ENCODE assay signal across 8 cellular contexts in the genomic region with DNA sequence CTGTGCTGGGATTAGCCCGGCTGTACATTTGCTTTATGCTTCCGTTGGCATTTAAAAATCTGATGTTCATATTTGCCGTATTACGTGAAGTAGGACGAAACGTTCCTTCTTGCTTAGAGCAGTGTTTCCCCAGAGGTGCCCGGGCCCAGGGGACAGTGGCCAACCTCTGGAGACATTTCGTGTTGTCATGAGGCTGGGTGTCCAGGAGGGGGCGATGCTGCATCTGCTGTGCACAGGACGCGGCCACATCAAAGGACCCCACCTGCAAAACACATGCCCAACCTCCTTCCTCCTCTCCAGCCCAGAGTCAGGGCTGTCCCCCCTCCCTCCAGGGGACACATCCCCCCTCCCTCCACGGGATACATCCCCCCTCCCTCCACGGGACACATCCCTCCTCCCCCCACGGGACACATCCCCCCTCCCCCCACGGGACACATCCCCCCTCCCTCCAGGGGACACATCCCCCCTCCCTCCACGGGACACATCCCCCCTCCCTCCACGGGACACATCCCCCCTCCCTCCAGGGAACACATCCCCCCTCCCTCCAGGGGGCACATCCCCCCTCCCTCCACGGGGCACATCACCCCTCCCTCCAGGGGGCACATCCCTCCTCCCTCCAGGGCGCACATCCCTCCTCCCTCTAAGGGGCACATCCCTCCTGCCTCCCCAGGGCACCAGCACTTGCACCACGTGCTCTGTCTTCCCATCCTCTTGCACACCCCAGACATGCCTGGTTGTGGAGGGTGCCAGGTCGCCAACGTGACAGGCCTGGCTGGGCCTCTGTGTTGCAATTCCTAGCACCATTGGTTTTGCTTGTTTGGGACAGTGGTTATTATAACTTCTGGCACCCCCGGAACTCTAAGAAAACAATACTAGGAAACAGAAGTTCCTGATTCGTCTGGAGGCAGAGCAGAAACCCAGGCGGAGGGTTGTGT. TPM values are rescaled to one million over a fixed set of nuclear protein-coding genes. Genes with fewer than 3 reads are reported as not detected.
DNase-seq lines count a peak whose midpoint lies in the region; ATAC-seq and TF ChIP-seq lines count a peak whose summit lies in the region.

No MANE protein-coding gene starts in this region.

- H3K9me3 ChIP-seq in ascending aorta (no peaks in the 10 kb centered on the region), skeletal muscle tissue (ENCODE audit: control insufficient read depth in 3 of 3, low read length in 3 of 3) (no peaks in the 10 kb centered on the region)

- ATAC-seq in GM19372 (IDR thresholded peaks at IDR 0.05; ENCODE audit: low read depth, unreplicated experiment): peak; percentile 46

- H3K4me3 ChIP-seq in AG10803 (ENCODE audit: low read length): no peak overlapping the region
- peak overlapping the region in 1 of 2 donors; percentile 13 for H3K4me3 ChIP-seq in ascending aorta
- H3K4me3 ChIP-seq in skeletal muscle tissue (ENCODE audit: low read length in 3 of 3): peak overlapping the region in 1 of 3 donors; percentile 29

- H3K27me3 ChIP-seq in ascending aorta (no peaks in the 10 kb centered on the region), skeletal muscle tissue (ENCODE audit: control insufficient read depth in 3 of 3, insufficient read depth in 3 of 3, low read length in 3 of 3) (peaks cover 0 to 4% (median 0%) of the 10 kb centered on the region in 3 donors)

- H3K36me3 ChIP-seq in ascending aorta: peaks cover 17 to 23% of the 10 kb centered on the region in 2 donors
- peaks cover 0 to 4% (median 4%) of the 10 kb centered on the region in 3 donors for H3K36me3 ChIP-seq in skeletal muscle tissue (ENCODE audit: control insufficient read depth in 3 of 3, insufficient read depth in 3 of 3, low read length in 3 of 3)

- H3K4me1 ChIP-seq in ascending aorta: peaks cover 21 to 39% of the 10 kb centered on the region in 2 donors
- peaks cover 39 to 54% (median 52%) of the 10 kb centered on the region in 3 donors for H3K4me1 ChIP-seq in skeletal muscle tissue (ENCODE audit: control insufficient read depth in 3 of 3, insufficient read depth in 3 of 3, low read length in 3 of 3)

- H3K9ac ChIP-seq in skeletal muscle tissue (ENCODE audit: low read depth in 1 of 3, low read length in 3 of 3): peak overlapping the region in 1 of 3 donors; percentile 45

- DNase-seq in AG10803 (ENCODE audit: low read depth) (peak; percentile 98), NCI-H1105 (lab: John Stamatoyannopoulos, UW) (peak; percentile 89), T-helper 2 cell (peak; percentile 63 to 86 (median 79)), ascending aorta (ENCODE audit: low spot score in 2 of 2) (peak; percentile 76 to 95), hepatic stellate cell (ENCODE audit: low spot score) (peak; percentile 78), DMS114 treated with DMSO at 0.1 percent for 48 hours (lab: John Stamatoyannopoulos, UW; ENCODE audit: unreplicated experiment) (no peak)

- intact Hi-C loops in ascending aorta (cut with DNase I): loop anchor here (1.0 to 5.0 kb wide), 5 partner anchors 20 to 410 kb away; no protein-coding TSS in a partner anchor

- peak; percentile 79 for TF ChIP-seq CTCF in AG10803 (conservative IDR thresholded peaks at IDR 0.05; ENCODE audit: low read length)
- TF ChIP-seq CTCF in ascending aorta (IDR thresholded peaks at IDR 0.05): peak; percentile 81 to 91 (median 83)

- H3K27ac ChIP-seq in ascending aorta (peak overlapping the region; percentile 72 to 77), skeletal muscle tissue (ENCODE audit: low read depth, low read length) (peak overlapping the region; percentile 40)

RNA-seq across cellular contexts. Expression of gene GAS6, which starts 46.7 kb away (rescaled TPM):
- total RNA-seq in ascending aorta: 502 TPM
- 25.1 TPM for total RNA-seq in skeletal muscle tissue

RNA-seq across cellular contexts. Expression of gene TMEM255B, which starts 58.2 kb away (rescaled TPM):
- total RNA-seq in ascending aorta (4.7 TPM), skeletal muscle tissue (2.6 TPM)

Comparison
In these comparisons a context has a peak if more than half of its experiments do, and no peak if none do; other contexts are left out.
1. RNA of gene GAS6, which starts 46.7 kb away (total RNA-seq): 502 TPM in ascending aorta (single experiment); 25.1 TPM in skeletal muscle tissue (single experiment); every median in the first group is over 10 times any median in the second.